20 cellular contexts compared by ENCODE assay signal in genomic region chr9:79060726-79061125, GRCh38.
DNase-seq lines count a peak whose midpoint lies in the region; TF ChIP-seq lines count a peak whose summit lies in the region.
"Had no signal": no experiment of that assay in that cellular context is flagged by ENCODE, and none has a peak within 500 bp of the region (broad histone marks: within the 10 kb centered on the region; RNA-seq: fewer than 3 reads in every experiment).

No MANE protein-coding gene starts in this region.

- CTCF ChIA-PET in mammary epithelial cell (lab: Charles Lee; ENCODE audit: low non-redundant PET): no interaction called here

- H3K79me2 ChIP-seq in mammary epithelial cell (ENCODE audit: insufficient read depth, low read length): no peaks in the 10 kb centered on the region

- H3K4me1 Mint-ChIP-seq in HFFc6 (ENCODE audit: low read depth): peaks cover 56% of the 10 kb centered on the region
- H3K4me1 Mint-ChIP-seq: CD14-positive monocyte had no signal

- no peaks in the 10 kb centered on the region for H3K9me3 Mint-ChIP-seq in HFFc6

- no peaks in the 10 kb centered on the region for H3K36me3 ChIP-seq in mammary epithelial cell (ENCODE audit: insufficient read depth, low read length)

- no peak overlapping the region for H3K27ac ChIP-seq in mammary epithelial cell (ENCODE audit: insufficient read depth, low read depth, low read length)
- H3K27ac ChIP-seq: HL-60, RWPE1 had no signal

- in situ Hi-C loops in mammary epithelial cell (cut with MboI; ENCODE audit: low sequenced_read_pairs in 2 of 2): no loop called here

- 50% methylated on average over 1 of the region's 1 CpG for WGBS in mammary epithelial cell (ENCODE audit: low coverage, missing lambda C conversion rate)

- no peaks in the 10 kb centered on the region for H3K27me3 ChIP-seq in mammary epithelial cell (ENCODE audit: insufficient read depth, low read length)

- H3K4me1 ChIP-seq in mammary epithelial cell (ENCODE audit: insufficient read depth, low read length): no peaks in the 10 kb centered on the region

- no peak overlapping the region for H3K4me3 Mint-ChIP-seq in HFFc6
- H3K4me3 Mint-ChIP-seq: CD14-positive monocyte; T-helper 1 cell treated with Interleukin-12 subunit alpha and Interleukin-12 subunit beta and Interleukin-4 antibody, amounts not matched to agents 30 μg/mL and 1 μg/mL, for 36 hours had no signal

- H3K27me3 Mint-ChIP-seq in HFFc6 (ENCODE audit: insufficient read depth): no peaks in the 10 kb centered on the region; the same call in 1 of the 2 replicates

- no peaks in the 10 kb centered on the region for H3K9me3 ChIP-seq in mammary epithelial cell (replicated peaks; ENCODE audit: insufficient read depth, low read length)

- H3K27ac Mint-ChIP-seq in HFFc6: peak overlapping the region; percentile 16; the same call in 1 of the 2 replicates
- H3K27ac Mint-ChIP-seq: CD14-positive monocyte; T-helper 1 cell treated with Interleukin-12 subunit alpha and Interleukin-12 subunit beta and Interleukin-4 antibody, amounts not matched to agents 30 μg/mL and 1 μg/mL, for 36 hours had no signal

- no peak for TF ChIP-seq CTCF in HFFc6 (IDR thresholded peaks at IDR 0.05)
- no peak for TF ChIP-seq CTCF in mammary epithelial cell (conservative IDR thresholded peaks at IDR 0.05 in 1 of 2, IDR thresholded peaks at IDR 0.05 in 1 of 2; ENCODE audit: extremely low read depth in 1 of 2, insufficient read depth in 1 of 2, low read depth in 1 of 2, low read length in 2 of 2)

- peak; percentile 43 for DNase-seq in EL
- DNase-seq in HFFc6: peak; percentile 29
- DNase-seq in mammary epithelial cell: peak; percentile 28
- DNase-seq in kidney tubule cell (ENCODE audit: low spot score): peak; percentile 16
- DNase-seq in NCI-H1048 (lab: John Stamatoyannopoulos, UW): no peak
- no peak for DNase-seq in activated CD4-positive, alpha-beta T cell treated with anti-CD3 and anti-CD28 coated beads for 1 hour
- no peak for DNase-seq in NCI-H146 (lab: John Stamatoyannopoulos, UW)
- DNase-seq: COR-L47, DMS 273 treated with DMSO at 0.1 percent for 48 hours, DND-41, H7, NCI-H1105 treated with DMSO at 0.1 percent for 48 hours, NCI-H1694 treated with DMSO at 0.1 percent for 48 hours, NCI-H2107, NCI-H510A, NCI-H774 had no signal

- H4K20me1 ChIP-seq in mammary epithelial cell (ENCODE audit: insufficient read depth, low read length): no peaks in the 10 kb centered on the region

- no peak overlapping the region for H3K9ac ChIP-seq in mammary epithelial cell (ENCODE audit: insufficient read depth, low read length)

- dilution Hi-C loops in mammary epithelial cell (cut with HindIII; ENCODE audit: low sequenced_read_pairs): no loop called here

- no peak overlapping the region for H2AFZ ChIP-seq in mammary epithelial cell (ENCODE audit: low read depth, low read length)

- H3K36me3 Mint-ChIP-seq in HFFc6 (ENCODE audit: low read depth): peaks cover 32% of the 10 kb centered on the region
- H3K36me3 Mint-ChIP-seq: CD14-positive monocyte had no signal

- intact Hi-C loops in mammary epithelial cell (cut with micrococcal nuclease): no loop called here

- H3K4me3 ChIP-seq in mammary epithelial cell (replicated peaks in 1 of 3; ENCODE audit: insufficient read depth in 1 of 3, low read depth in 2 of 3, low read length in 3 of 3): no peak overlapping the region

- no peak overlapping the region for H3K4me2 ChIP-seq in mammary epithelial cell (ENCODE audit: insufficient read depth, low read depth, low read length)

- no TSS peak for BruUV-seq in mammary epithelial cell (replicated peaks; lab: Mats Ljungman, UMichigan)

Comparison
In these comparisons a context has a peak if more than half of its experiments do, and no peak if none do; other contexts are left out.
1. DNase-seq: peak in EL (single experiment), HFFc6 (single experiment), mammary epithelial cell (single experiment) and kidney tubule cell (single experiment); none in NCI-H1048 (single experiment), activated CD4-positive, alpha-beta T cell treated with anti-CD3 and anti-CD28 coated beads for 1 hour (single experiment) and NCI-H146 (single experiment).